Comparison of ENCODE assay signal across 1 cellular context in the genomic region with DNA sequence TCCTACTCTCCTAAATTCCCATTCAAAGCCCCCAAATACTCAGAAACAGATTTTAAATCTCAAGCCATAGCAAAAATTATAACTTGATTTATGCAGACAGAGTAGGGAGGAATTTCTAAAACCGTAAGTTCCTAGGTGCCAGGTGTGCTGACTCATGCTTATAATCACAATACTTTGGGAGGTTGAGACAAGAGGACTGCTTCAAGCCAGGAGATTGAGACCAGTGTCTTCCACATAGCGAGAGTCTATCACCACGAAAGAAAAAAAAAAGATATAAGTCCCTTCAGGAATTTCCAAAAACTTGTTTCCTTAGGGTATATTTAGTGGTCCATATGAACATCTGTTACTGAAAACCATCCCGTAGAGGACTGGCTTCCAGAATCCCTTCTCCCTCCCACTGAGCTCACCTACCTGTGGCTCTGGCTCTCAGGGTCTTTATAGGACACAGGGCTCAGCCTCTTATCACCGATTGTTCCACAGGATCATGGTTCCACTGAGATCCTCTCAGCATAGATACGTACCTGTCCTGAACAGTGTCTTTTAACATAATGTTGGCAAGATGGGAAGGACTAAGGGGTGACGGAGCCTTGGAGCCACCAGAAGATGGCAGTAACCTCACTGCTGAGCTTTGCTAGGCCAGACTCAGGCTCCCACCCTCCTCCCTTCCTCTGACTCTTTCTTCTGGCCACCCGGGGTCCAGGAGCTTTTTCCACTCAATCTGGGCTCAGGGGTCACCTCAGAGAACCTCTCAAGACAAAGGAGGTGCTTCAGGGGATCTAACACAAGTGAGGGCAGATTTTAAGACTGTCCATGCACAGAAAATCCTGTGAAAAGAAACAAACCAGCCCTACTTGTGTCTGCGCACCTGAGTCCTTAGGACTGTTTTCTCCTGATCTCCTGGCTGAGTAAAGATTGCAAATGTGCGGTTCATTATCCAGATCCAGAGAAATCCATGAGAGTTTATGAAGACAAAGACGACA.
TF ChIP-seq lines count a peak whose summit lies in the region.

No MANE protein-coding gene starts in this region.

TF ChIP-seq in K562, 482 proteins besides CTCF, POLR2A, EP300 and RAD21 (continued from another document and continues in another):
- TF ChIP-seq, protein P1, sequence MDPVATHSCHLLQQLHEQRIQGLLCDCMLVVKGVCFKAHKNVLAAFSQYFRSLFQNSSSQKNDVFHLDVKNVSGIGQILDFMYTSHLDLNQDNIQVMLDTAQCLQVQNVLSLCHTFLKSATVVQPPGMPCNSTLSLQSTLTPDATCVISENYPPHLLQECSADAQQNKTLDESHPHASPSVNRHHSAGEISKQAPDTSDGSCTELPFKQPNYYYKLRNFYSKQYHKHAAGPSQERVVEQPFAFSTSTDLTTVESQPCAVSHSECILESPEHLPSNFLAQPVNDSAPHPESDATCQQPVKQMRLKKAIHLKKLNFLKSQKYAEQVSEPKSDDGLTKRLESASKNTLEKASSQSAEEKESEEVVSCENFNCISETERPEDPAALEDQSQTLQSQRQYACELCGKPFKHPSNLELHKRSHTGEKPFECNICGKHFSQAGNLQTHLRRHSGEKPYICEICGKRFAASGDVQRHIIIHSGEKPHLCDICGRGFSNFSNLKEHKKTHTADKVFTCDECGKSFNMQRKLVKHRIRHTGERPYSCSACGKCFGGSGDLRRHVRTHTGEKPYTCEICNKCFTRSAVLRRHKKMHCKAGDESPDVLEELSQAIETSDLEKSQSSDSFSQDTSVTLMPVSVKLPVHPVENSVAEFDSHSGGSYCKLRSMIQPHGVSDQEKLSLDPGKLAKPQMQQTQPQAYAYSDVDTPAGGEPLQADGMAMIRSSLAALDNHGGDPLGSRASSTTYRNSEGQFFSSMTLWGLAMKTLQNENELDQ (CRISPR knock-in tag; IDR thresholded peaks at IDR 0.05; ENCODE audit: borderline replicate concordance), result peak; percentile 94
- TF ChIP-seq MECOM (CRISPR knock-in tag; IDR thresholded peaks at IDR 0.05) (peak; percentile 68; the same call in 1 of the 2 replicates), PHF20 (IDR thresholded peaks at IDR 0.05; ENCODE audit: partially characterized antibody) (no peak), HDGF (IDR thresholded peaks at IDR 0.05) (no peak), CXXC5 (CRISPR knock-in tag; IDR thresholded peaks at IDR 0.05) (peak; percentile 6; the same call in 1 of the 2 replicates), KAT7 (CRISPR knock-in tag; IDR thresholded peaks at IDR 0.05; ENCODE audit: borderline replicate concordance) (no peak), ESRRA (IDR thresholded peaks at IDR 0.05; ENCODE audit: borderline replicate concordance, low read depth) (no peak), MED1 (CRISPR knock-in tag; IDR thresholded peaks at IDR 0.05; ENCODE audit: borderline replicate concordance) (no peak), RBM17 (IDR thresholded peaks at IDR 0.05; ENCODE audit: borderline replicate concordance, low read depth, low read length) (no peak), RHOXF2B (CRISPR knock-in tag; conservative IDR thresholded peaks at IDR 0.05) (0 out of 2 replicates have a peak, but pooled peaks have one; percentile 58), ZNF121 (CRISPR knock-in tag; conservative IDR thresholded peaks at IDR 0.05) (peak; percentile 27; the same call in 1 of the 2 replicates), MYBL2 (IDR thresholded peaks at IDR 0.05; ENCODE audit: low read depth) (no peak), MYBL2 (CRISPR knock-in tag; IDR thresholded peaks at IDR 0.05; ENCODE audit: borderline replicate concordance) (0 out of 2 replicates have a peak, but pooled peaks have one; percentile 52), ZNF232 (CRISPR knock-in tag; IDR thresholded peaks at IDR 0.05) (peak; percentile 63; the same call in 1 of the 2 replicates), SRF (CRISPR knock-in tag; IDR thresholded peaks at IDR 0.05) (peak in 1 of 2 experiments; percentile 15; a peak in 1 of 4 replicates), NR1H2 (CRISPR knock-in tag; IDR thresholded peaks at IDR 0.05) (0 out of 2 replicates have a peak, but pooled peaks have one; percentile 35), ZNF253 (CRISPR knock-in tag; conservative IDR thresholded peaks at IDR 0.05) (no peak), POLR2AphosphoS5 (IDR thresholded peaks at IDR 0.05; ENCODE audit: control insufficient read depth, insufficient read depth, low read depth, low read length) (no peak), SREBF2 (CRISPR knock-in tag; IDR thresholded peaks at IDR 0.05) (no peak), ATF1 (CRISPR knock-in tag; IDR thresholded peaks at IDR 0.05) (no peak), ATF1 (tag; IDR thresholded peaks at IDR 0.05) (no peak), FOXK1 (CRISPR knock-in tag; IDR thresholded peaks at IDR 0.05; ENCODE audit: borderline replicate concordance) (peak; percentile 85; the same call in 1 of the 2 replicates), CREBBP (IDR thresholded peaks at IDR 0.05; ENCODE audit: low read depth, low read length) (no peak), TOE1 (IDR thresholded peaks at IDR 0.05; ENCODE audit: borderline replicate concordance) (no peak), TOE1 (CRISPR knock-in tag; IDR thresholded peaks at IDR 0.05; ENCODE audit: borderline replicate concordance, low read depth) (peak; percentile 55; the same call in 1 of the 2 replicates), ILK (tag; IDR thresholded peaks at IDR 0.05; ENCODE audit: borderline replicate concordance, low read depth) (no peak), ETV6 (IDR thresholded peaks at IDR 0.05; ENCODE audit: borderline replicate concordance in 1 of 2, low read depth in 2 of 2, low read length in 1 of 2) (no peak), ETV6 (CRISPR knock-in tag; IDR thresholded peaks at IDR 0.05; ENCODE audit: borderline replicate concordance) (peak; percentile 66; the same call in 1 of the 2 replicates), ZKSCAN3 (CRISPR knock-in tag; IDR thresholded peaks at IDR 0.05) (no peak), FUS (optimal IDR thresholded peaks at IDR 0.05; ENCODE audit: low read depth, low read length) (no peak), ZNF274 (IDR thresholded peaks at IDR 0.05; ENCODE audit: borderline replicate concordance, low read depth, low read length) (no peak), TEAD4 (IDR thresholded peaks at IDR 0.05; ENCODE audit: low read length) (peak; percentile 4; the same call in 1 of the 2 replicates), TEAD4 (CRISPR knock-in tag; IDR thresholded peaks at IDR 0.05; ENCODE audit: borderline replicate concordance) (no peak), HNRNPUL1 (IDR thresholded peaks at IDR 0.05; ENCODE audit: low read length) (0 out of 2 replicates have a peak, but pooled peaks have one; percentile 73)
- TF ChIP-seq, protein P2, sequence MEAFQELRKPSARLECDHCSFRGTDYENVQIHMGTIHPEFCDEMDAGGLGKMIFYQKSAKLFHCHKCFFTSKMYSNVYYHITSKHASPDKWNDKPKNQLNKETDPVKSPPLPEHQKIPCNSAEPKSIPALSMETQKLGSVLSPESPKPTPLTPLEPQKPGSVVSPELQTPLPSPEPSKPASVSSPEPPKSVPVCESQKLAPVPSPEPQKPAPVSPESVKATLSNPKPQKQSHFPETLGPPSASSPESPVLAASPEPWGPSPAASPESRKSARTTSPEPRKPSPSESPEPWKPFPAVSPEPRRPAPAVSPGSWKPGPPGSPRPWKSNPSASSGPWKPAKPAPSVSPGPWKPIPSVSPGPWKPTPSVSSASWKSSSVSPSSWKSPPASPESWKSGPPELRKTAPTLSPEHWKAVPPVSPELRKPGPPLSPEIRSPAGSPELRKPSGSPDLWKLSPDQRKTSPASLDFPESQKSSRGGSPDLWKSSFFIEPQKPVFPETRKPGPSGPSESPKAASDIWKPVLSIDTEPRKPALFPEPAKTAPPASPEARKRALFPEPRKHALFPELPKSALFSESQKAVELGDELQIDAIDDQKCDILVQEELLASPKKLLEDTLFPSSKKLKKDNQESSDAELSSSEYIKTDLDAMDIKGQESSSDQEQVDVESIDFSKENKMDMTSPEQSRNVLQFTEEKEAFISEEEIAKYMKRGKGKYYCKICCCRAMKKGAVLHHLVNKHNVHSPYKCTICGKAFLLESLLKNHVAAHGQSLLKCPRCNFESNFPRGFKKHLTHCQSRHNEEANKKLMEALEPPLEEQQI (IDR thresholded peaks at IDR 0.05), result no peak
- TF ChIP-seq, protein P3, sequence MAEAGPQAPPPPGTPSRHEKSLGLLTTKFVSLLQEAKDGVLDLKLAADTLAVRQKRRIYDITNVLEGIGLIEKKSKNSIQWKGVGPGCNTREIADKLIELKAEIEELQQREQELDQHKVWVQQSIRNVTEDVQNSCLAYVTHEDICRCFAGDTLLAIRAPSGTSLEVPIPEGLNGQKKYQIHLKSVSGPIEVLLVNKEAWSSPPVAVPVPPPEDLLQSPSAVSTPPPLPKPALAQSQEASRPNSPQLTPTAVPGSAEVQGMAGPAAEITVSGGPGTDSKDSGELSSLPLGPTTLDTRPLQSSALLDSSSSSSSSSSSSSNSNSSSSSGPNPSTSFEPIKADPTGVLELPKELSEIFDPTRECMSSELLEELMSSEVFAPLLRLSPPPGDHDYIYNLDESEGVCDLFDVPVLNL (CRISPR knock-in tag; IDR thresholded peaks at IDR 0.05; ENCODE audit: low read depth), result peak; percentile 62; the same call in 1 of the 2 replicates
- TF ChIP-seq, protein P4, sequence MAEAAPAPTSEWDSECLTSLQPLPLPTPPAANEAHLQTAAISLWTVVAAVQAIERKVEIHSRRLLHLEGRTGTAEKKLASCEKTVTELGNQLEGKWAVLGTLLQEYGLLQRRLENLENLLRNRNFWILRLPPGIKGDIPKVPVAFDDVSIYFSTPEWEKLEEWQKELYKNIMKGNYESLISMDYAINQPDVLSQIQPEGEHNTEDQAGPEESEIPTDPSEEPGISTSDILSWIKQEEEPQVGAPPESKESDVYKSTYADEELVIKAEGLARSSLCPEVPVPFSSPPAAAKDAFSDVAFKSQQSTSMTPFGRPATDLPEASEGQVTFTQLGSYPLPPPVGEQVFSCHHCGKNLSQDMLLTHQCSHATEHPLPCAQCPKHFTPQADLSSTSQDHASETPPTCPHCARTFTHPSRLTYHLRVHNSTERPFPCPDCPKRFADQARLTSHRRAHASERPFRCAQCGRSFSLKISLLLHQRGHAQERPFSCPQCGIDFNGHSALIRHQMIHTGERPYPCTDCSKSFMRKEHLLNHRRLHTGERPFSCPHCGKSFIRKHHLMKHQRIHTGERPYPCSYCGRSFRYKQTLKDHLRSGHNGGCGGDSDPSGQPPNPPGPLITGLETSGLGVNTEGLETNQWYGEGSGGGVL (CRISPR knock-in tag; IDR thresholded peaks at IDR 0.05), result no peak; the same call in 1 of the 2 replicates
- TF ChIP-seq, protein P5, sequence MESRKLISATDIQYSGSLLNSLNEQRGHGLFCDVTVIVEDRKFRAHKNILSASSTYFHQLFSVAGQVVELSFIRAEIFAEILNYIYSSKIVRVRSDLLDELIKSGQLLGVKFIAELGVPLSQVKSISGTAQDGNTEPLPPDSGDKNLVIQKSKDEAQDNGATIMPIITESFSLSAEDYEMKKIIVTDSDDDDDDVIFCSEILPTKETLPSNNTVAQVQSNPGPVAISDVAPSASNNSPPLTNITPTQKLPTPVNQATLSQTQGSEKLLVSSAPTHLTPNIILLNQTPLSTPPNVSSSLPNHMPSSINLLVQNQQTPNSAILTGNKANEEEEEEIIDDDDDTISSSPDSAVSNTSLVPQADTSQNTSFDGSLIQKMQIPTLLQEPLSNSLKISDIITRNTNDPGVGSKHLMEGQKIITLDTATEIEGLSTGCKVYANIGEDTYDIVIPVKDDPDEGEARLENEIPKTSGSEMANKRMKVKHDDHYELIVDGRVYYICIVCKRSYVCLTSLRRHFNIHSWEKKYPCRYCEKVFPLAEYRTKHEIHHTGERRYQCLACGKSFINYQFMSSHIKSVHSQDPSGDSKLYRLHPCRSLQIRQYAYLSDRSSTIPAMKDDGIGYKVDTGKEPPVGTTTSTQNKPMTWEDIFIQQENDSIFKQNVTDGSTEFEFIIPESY (CRISPR knock-in tag; IDR thresholded peaks at IDR 0.05), result no peak
- TF ChIP-seq, protein P6, sequence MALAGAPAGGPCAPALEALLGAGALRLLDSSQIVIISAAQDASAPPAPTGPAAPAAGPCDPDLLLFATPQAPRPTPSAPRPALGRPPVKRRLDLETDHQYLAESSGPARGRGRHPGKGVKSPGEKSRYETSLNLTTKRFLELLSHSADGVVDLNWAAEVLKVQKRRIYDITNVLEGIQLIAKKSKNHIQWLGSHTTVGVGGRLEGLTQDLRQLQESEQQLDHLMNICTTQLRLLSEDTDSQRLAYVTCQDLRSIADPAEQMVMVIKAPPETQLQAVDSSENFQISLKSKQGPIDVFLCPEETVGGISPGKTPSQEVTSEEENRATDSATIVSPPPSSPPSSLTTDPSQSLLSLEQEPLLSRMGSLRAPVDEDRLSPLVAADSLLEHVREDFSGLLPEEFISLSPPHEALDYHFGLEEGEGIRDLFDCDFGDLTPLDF (CRISPR knock-in tag; IDR thresholded peaks at IDR 0.05), result peak; percentile 50; the same call in 1 of the 2 replicates
- TF ChIP-seq, protein P7, sequence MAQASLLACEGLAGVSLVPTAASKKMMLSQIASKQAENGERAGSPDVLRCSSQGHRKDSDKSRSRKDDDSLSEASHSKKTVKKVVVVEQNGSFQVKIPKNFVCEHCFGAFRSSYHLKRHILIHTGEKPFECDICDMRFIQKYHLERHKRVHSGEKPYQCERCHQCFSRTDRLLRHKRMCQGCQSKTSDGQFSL (CRISPR knock-in tag; IDR thresholded peaks at IDR 0.05), result 0 out of 2 replicates have a peak, but pooled peaks have one; percentile 26
- TF ChIP-seq, protein P7 (tag; IDR thresholded peaks at IDR 0.05), result no peak
- TF ChIP-seq, protein P8, sequence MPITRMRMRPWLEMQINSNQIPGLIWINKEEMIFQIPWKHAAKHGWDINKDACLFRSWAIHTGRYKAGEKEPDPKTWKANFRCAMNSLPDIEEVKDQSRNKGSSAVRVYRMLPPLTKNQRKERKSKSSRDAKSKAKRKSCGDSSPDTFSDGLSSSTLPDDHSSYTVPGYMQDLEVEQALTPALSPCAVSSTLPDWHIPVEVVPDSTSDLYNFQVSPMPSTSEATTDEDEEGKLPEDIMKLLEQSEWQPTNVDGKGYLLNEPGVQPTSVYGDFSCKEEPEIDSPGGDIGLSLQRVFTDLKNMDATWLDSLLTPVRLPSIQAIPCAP (CRISPR knock-in tag; IDR thresholded peaks at IDR 0.05; ENCODE audit: borderline replicate concordance), result 0 out of 2 replicates have a peak, but pooled peaks have one; percentile 48
- TF ChIP-seq, protein P9, sequence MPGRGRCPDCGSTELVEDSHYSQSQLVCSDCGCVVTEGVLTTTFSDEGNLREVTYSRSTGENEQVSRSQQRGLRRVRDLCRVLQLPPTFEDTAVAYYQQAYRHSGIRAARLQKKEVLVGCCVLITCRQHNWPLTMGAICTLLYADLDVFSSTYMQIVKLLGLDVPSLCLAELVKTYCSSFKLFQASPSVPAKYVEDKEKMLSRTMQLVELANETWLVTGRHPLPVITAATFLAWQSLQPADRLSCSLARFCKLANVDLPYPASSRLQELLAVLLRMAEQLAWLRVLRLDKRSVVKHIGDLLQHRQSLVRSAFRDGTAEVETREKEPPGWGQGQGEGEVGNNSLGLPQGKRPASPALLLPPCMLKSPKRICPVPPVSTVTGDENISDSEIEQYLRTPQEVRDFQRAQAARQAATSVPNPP (IDR thresholded peaks at IDR 0.05; ENCODE audit: borderline replicate concordance, insufficient read depth, insufficient read length), result no peak
